Comparison of ENCODE assay signal across 21 cellular contexts in genomic region chr6:135267085-135267484, GRCh38.
DNase-seq lines count a peak whose midpoint lies in the region; ATAC-seq and FAIRE-seq lines count a peak whose summit lies in the region.
"Had no signal": no experiment of that assay in that cellular context is flagged by ENCODE, and none has a peak within 500 bp of the region (broad histone marks: within the 10 kb centered on the region; RNA-seq: fewer than 3 reads in every experiment).

No MANE protein-coding gene starts in this region.

- 6 to 58% (median 35%) methylated on average over 2 of the region's 2 CpGs for WGBS in small intestine, 3 donors

- no peaks in the 10 kb centered on the region for H3K27me3 ChIP-seq in small intestine (ENCODE audit: control insufficient read depth in 2 of 2, insufficient read depth in 2 of 2, low read length in 2 of 2)
- H3K27me3 ChIP-seq: brain microvascular endothelial cell had no signal

- H3K36me3 ChIP-seq in small intestine (ENCODE audit: control insufficient read depth in 2 of 2, insufficient read depth in 2 of 2, low read length in 2 of 2): no peaks in the 10 kb centered on the region
- H3K36me3 ChIP-seq: brain microvascular endothelial cell had no signal

- intact Hi-C loops in posterior vena cava (cut with DNase I): no loop called here

- no peak for ATAC-seq in HG02885 (IDR thresholded peaks at IDR 0.05; ENCODE audit: poor library complexity, unreplicated experiment)
- ATAC-seq: activated naive CD4-positive, alpha-beta T cell treated with anti-CD3 and anti-CD28 coated beads, Interleukin-2, amount 50 U/mL, for 72 hours; K562; stimulated activated effector memory CD8-positive, alpha-beta T cell treated with anti-CD3 and anti-CD28 coated beads, Interleukin-12 subunit alpha, Interleukin-12 subunit beta, amount 100 ng/mL, for 72 hours had no signal

- no peak overlapping the region for H3K4me3 ChIP-seq in small intestine (ENCODE audit: low read depth in 1 of 2, low read length in 2 of 2)
- H3K4me3 ChIP-seq: K562 had no signal

- peak overlapping the region in 1 of 2 donors; percentile 86 for H3K27ac ChIP-seq in small intestine (ENCODE audit: low read depth in 1 of 2, low read length in 1 of 2)
- H3K27ac ChIP-seq: brain microvascular endothelial cell, C4-2B, epithelial cell of prostate had no signal

- H3K4me1 ChIP-seq in small intestine (ENCODE audit: control insufficient read depth in 2 of 2, insufficient read depth in 1 of 2, low read depth in 1 of 2, low read length in 1 of 2): peaks cover 0 to 9% of the 10 kb centered on the region in 2 donors

- FAIRE-seq in small intestine (lab: Jason Lieb, UNC): no peak
- FAIRE-seq: frontal cortex, K562, TTC549 had no signal

- H3K9me3 ChIP-seq in small intestine (ENCODE audit: control insufficient read depth, low read depth): no peaks in the 10 kb centered on the region

- DNase-seq in NCI-H1092 treated with DMSO at 0.1 percent for 48 hours (lab: John Stamatoyannopoulos, UW): peak; percentile 54
- DNase-seq in NCI-H1092 (lab: John Stamatoyannopoulos, UW): no peak
- peak; percentile 96 for DNase-seq in NCI-H1105 treated with DMSO at 0.1 percent for 48 hours (lab: John Stamatoyannopoulos, UW)
- peak; percentile 81 for DNase-seq in NCI-H748 treated with DMSO at 0.1 percent for 48 hours (lab: John Stamatoyannopoulos, UW)
- DNase-seq in small intestine: peak; percentile 89
- no peak for DNase-seq in anterior cingulate cortex (lab: John Stamatoyannopoulos, UW)
- DNase-seq in posterior vena cava (ENCODE audit: low spot score): no peak
- DNase-seq: 8988T; activated T-cell treated with anti-CD3 and anti-CD28 coated beads, Interleukin-2, amount 50 U/mL, for 1 hour; brain microvascular endothelial cell; naive B cell; NCI-H2029 treated with DMSO at 0.1 percent for 48 hours; trophoblast cell had no signal

Comparison
In these comparisons a context has a peak if more than half of its experiments do, and no peak if none do; other contexts are left out.
1. DNase-seq: peak in NCI-H1092 treated with DMSO at 0.1 percent for 48 hours (single experiment), NCI-H1105 treated with DMSO at 0.1 percent for 48 hours (single experiment), NCI-H748 treated with DMSO at 0.1 percent for 48 hours (single experiment) and small intestine (single experiment); none in NCI-H1092 (single experiment), anterior cingulate cortex (0 of 58) and posterior vena cava (single experiment).